12 cellular contexts compared by ENCODE assay signal in the genomic region with DNA sequence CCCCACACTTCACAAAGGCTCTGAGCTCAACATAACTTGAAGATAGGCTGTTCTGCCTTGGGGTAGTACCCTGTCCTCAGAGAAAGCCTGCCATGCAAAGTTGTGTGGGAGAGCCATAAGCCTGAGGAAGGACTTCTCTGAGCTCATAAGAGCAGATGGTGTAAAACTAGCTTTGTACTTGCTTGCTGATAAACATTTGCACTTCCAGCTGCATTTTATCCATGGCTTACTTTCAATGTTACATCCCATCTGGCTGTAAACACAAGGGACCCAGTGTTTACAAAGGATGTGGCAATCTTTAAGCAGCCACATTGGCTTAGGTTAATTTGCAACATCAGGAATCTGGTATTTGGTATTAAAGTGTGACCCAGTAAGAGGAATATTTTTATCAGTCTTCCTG.
A peak's percentile ranks its signal among the peaks of the same experiment; 100 is the strongest.
DNase-seq lines count a peak whose midpoint lies in the region; ATAC-seq and TF ChIP-seq lines count a peak whose summit lies in the region.
"Had no signal": no experiment of that assay in that cellular context is flagged by ENCODE, and none has a peak within 500 bp of the region (broad histone marks: within the 10 kb centered on the region; RNA-seq: fewer than 3 reads in every experiment).

No MANE protein-coding gene starts in this region.

- H3K4me3 ChIP-seq in Peyer's patch, result no peak overlapping the region

- no peaks in the 10 kb centered on the region for H3K27me3 ChIP-seq in Peyer's patch
- H3K27me3 ChIP-seq: brain microvascular endothelial cell had no signal

- no peaks in the 10 kb centered on the region for H3K9me3 ChIP-seq in Peyer's patch

- peak; percentile 39 for DNase-seq in Ammon's horn (ENCODE audit: low spot score)
- peak; percentile 75 to 89 for DNase-seq in NCI-H524 (lab: John Stamatoyannopoulos, UW)
- peak; percentile 69 for DNase-seq in foreskin melanocyte
- peak; percentile 10 for DNase-seq in occipital lobe (lab: John Stamatoyannopoulos, UW)
- DNase-seq in stimulated activated CD4-positive, alpha-beta T cell treated with anti-CD3 and anti-CD28 coated beads, Interleukin-2, amount 100 ng/mL, for 24 hours, result no peak
- no peak for DNase-seq in Peyer's patch
- no peak for DNase-seq in activated naive CD4-positive, alpha-beta T cell (lab: John Stamatoyannopoulos, UW)
- DNase-seq: brain microvascular endothelial cell; effector memory CD8-positive, alpha-beta T cell; left colon; NCI-H187 had no signal

- no peak for TF ChIP-seq CTCF in Peyer's patch (IDR thresholded peaks at IDR 0.05)

- H3K36me3 ChIP-seq in Peyer's patch, result no peaks in the 10 kb centered on the region
- H3K36me3 ChIP-seq: brain microvascular endothelial cell had no signal

- H3K4me1 ChIP-seq in Peyer's patch, result no peaks in the 10 kb centered on the region

- H3K27ac ChIP-seq in Peyer's patch, result peak overlapping the region in 2 of 4 donors; percentile 30 to 48
- H3K27ac ChIP-seq: brain microvascular endothelial cell had no signal

- no peak for ATAC-seq in GM21576 (IDR thresholded peaks at IDR 0.05; ENCODE audit: unreplicated experiment)
- ATAC-seq: effector memory CD8-positive, alpha-beta T cell; left colon had no signal

- TF ChIP-seq POLR2A in Peyer's patch (IDR thresholded peaks at IDR 0.05), result no peak

Comparison
In these comparisons a context has a peak if more than half of its experiments do, and no peak if none do; other contexts are left out.
1. DNase-seq: peak in Ammon's horn (single experiment), NCI-H524 (2 of 2), foreskin melanocyte (single experiment) and occipital lobe (single experiment); none in stimulated activated CD4-positive, alpha-beta T cell treated with anti-CD3 and anti-CD28 coated beads, Interleukin-2, amount 100 ng/mL, for 24 hours (0 of 2), Peyer's patch (0 of 3) and activated naive CD4-positive, alpha-beta T cell (0 of 4).